In genomic region chr6:56911847-56912246, GRCh38 we compare ENCODE assay signal across 16 cellular contexts. TPM values are rescaled to one million over a fixed set of nuclear protein-coding genes. Genes with fewer than 3 reads are reported as not detected.
DNase-seq lines count a peak whose midpoint lies in the region; ATAC-seq and TF ChIP-seq lines count a peak whose summit lies in the region.
"Had no signal": no experiment of that assay in that cellular context is flagged by ENCODE, and none has a peak within 500 bp of the region (broad histone marks: within the 10 kb centered on the region; RNA-seq: fewer than 3 reads in every experiment).

No MANE protein-coding gene starts in this region.

- DNase-seq in DMS 273 (lab: John Stamatoyannopoulos, UW; ENCODE audit: unreplicated experiment): peak; percentile 35
- no peak for DNase-seq in DMS 273 treated with DMSO at 0.1 percent for 48 hours (lab: John Stamatoyannopoulos, UW)
- no peak for DNase-seq in SK-N-SH
- DNase-seq in foreskin fibroblast: peak; percentile 80 to 90
- DNase-seq in smooth muscle cell (lab: John Stamatoyannopoulos, UW; ENCODE audit: unreplicated experiment): no peak
- no peak for DNase-seq in lower lobe of right lung
- no peak for DNase-seq in vagina (ENCODE audit: extremely low spot score in 2 of 2)
- DNase-seq: activated CD4-positive, alpha-beta T cell treated with anti-CD3 and anti-CD28 coated beads for 1 hour; Karpas-422; NCI-H345; stimulated activated CD4-positive, alpha-beta T cell treated with anti-CD3 and anti-CD28 coated beads, Interleukin-2, amount 100 ng/mL, for 48 hours; stomach had no signal

- H3K4me1 ChIP-seq in SK-N-SH (ENCODE audit: control insufficient read depth in 1 of 2, insufficient read depth in 2 of 2, low read depth in 1 of 2, low read length in 1 of 2) (peaks cover 10 to 26% of the 10 kb centered on the region in 2 experiments; a peak in 3 of 4 replicates), smooth muscle cell (ENCODE audit: low read depth) (peaks cover 19% of the 10 kb centered on the region), lower lobe of right lung (no peaks in the 10 kb centered on the region), vagina (no peaks in the 10 kb centered on the region)
- H3K4me1 ChIP-seq: stomach had no signal

- no peak for TF ChIP-seq EP300 in SK-N-SH (IDR thresholded peaks at IDR 0.05; ENCODE audit: borderline replicate concordance in 1 of 2, low read depth in 1 of 2, low read length in 1 of 2)

- H3K4me3 ChIP-seq in SK-N-SH (ENCODE audit: low read depth in 2 of 2, low read length in 1 of 2) (no peak overlapping the region), foreskin fibroblast (ENCODE audit: low read depth in 1 of 2, low read length in 2 of 2) (no peak overlapping the region), smooth muscle cell (no peak overlapping the region), lower lobe of right lung (no peak overlapping the region), vagina (no peak overlapping the region)
- H3K4me3 ChIP-seq: stomach had no signal

- H3K9me2 ChIP-seq in SK-N-SH: no peaks in the 10 kb centered on the region

- no peak for TF ChIP-seq POLR2A in vagina (IDR thresholded peaks at IDR 0.05)

- no peak for TF ChIP-seq RAD21 in SK-N-SH (IDR thresholded peaks at IDR 0.05; ENCODE audit: low read length)

- peaks cover 37% of the 10 kb centered on the region for H3K79me2 ChIP-seq in SK-N-SH (ENCODE audit: insufficient read depth)
- H3K79me2 ChIP-seq in smooth muscle cell (ENCODE audit: low read depth): no peaks in the 10 kb centered on the region

- H3K27me3 ChIP-seq in SK-N-SH (ENCODE audit: insufficient read depth) (no peaks in the 10 kb centered on the region), smooth muscle cell (ENCODE audit: low read depth) (no peaks in the 10 kb centered on the region), lower lobe of right lung (ENCODE audit: low read depth) (no peaks in the 10 kb centered on the region), vagina (no peaks in the 10 kb centered on the region)
- H3K27me3 ChIP-seq: stomach had no signal

- peak overlapping the region; percentile 0; the same call in 1 of the 2 replicates for H3K9ac ChIP-seq in SK-N-SH
- H3K9ac ChIP-seq in smooth muscle cell (ENCODE audit: low read depth): peak overlapping the region; percentile 51

- intact Hi-C loops in lower lobe of right lung (cut with DNase I): no loop called here
- intact Hi-C loops in vagina (cut with DNase I): no loop called here

- peaks cover 12% of the 10 kb centered on the region for H3F3A ChIP-seq in SK-N-SH (replicated peaks; ENCODE audit: insufficient read depth)
- peaks cover 10% of the 10 kb centered on the region for H3F3A ChIP-seq in smooth muscle cell (ENCODE audit: low read depth)

- peak overlapping the region; percentile 36; the same call in 1 of the 2 replicates for H2AFZ ChIP-seq in SK-N-SH (ENCODE audit: low read depth)
- peak overlapping the region; percentile 12 for H2AFZ ChIP-seq in smooth muscle cell (ENCODE audit: low read depth)

- peaks cover 0 to 4% of the 10 kb centered on the region in 2 experiments for H3K36me3 ChIP-seq in SK-N-SH (replicated peaks in 1 of 2; ENCODE audit: control insufficient read depth in 1 of 2, insufficient read depth in 2 of 2, low read length in 1 of 2)
- H3K36me3 ChIP-seq in smooth muscle cell (ENCODE audit: low read depth): no peaks in the 10 kb centered on the region
- no peaks in the 10 kb centered on the region for H3K36me3 ChIP-seq in lower lobe of right lung
- H3K36me3 ChIP-seq in vagina: no peaks in the 10 kb centered on the region
- H3K36me3 ChIP-seq: stomach had no signal

- POLR2A ChIA-PET in SK-N-SH (lab: Yijun Ruan, JAX): no interaction called here

- WGBS in SK-N-SH (ENCODE audit: low lambda C conversion rate): 83% methylated on average over 1 of the region's 1 CpG
- 43% methylated on average over 1 of the region's 1 CpG for WGBS in smooth muscle cell (ENCODE audit: low lambda C conversion rate)

- TF ChIP-seq CTCF in SK-N-SH (IDR thresholded peaks at IDR 0.05): no peak
- no peak for TF ChIP-seq CTCF in foreskin fibroblast (IDR thresholded peaks at IDR 0.05; ENCODE audit: low read depth, low read length)
- TF ChIP-seq CTCF in smooth muscle cell (IDR thresholded peaks at IDR 0.05; ENCODE audit: borderline replicate concordance, insufficient read depth, poor library complexity, severe bottlenecking): no peak
- TF ChIP-seq CTCF in lower lobe of right lung (IDR thresholded peaks at IDR 0.05): no peak
- no peak for TF ChIP-seq CTCF in vagina (IDR thresholded peaks at IDR 0.05)

- H4K20me1 ChIP-seq in SK-N-SH (ENCODE audit: insufficient read depth): no peaks in the 10 kb centered on the region
- no peaks in the 10 kb centered on the region for H4K20me1 ChIP-seq in smooth muscle cell (ENCODE audit: low read depth)

- H3K4me2 ChIP-seq in SK-N-SH: 0 out of 2 replicates have a peak overlapping the region, but pooled peaks have one; percentile 1
- H3K4me2 ChIP-seq in smooth muscle cell: peak overlapping the region; percentile 30

- CTCF ChIA-PET in SK-N-SH (lab: Yijun Ruan, JAX): interaction anchor here (1.1 to 2.7 kb wide), 6 partner anchors 7 to 110 kb away, joined by 3 to 14 read pairs (median 10); partner anchors contain the start of gene BEND6

- ATAC-seq in HG03565 (IDR thresholded peaks at IDR 0.05; ENCODE audit: unreplicated experiment) (no peak), lower lobe of right lung (no peak)

- H3K27ac ChIP-seq in SK-N-SH (ENCODE audit: low read depth in 2 of 2, low read length in 1 of 2) (peak overlapping the region; percentile 50 to 55; a peak in 3 of 4 replicates), smooth muscle cell (ENCODE audit: low read depth) (peak overlapping the region; percentile 78), lower lobe of right lung (no peak overlapping the region), vagina (no peak overlapping the region)
- H3K27ac ChIP-seq: 22Rv1, stomach had no signal

- H3K9me3 ChIP-seq in SK-N-SH (no peaks in the 10 kb centered on the region), smooth muscle cell (replicated peaks; ENCODE audit: low read depth) (no peaks in the 10 kb centered on the region), lower lobe of right lung (no peaks in the 10 kb centered on the region), vagina (no peaks in the 10 kb centered on the region)
- H3K9me3 ChIP-seq: stomach had no signal

TF ChIP-seq in SK-N-SH, 30 proteins besides CTCF, POLR2A, EP300 and RAD21:
- peak; percentile 53 for TF ChIP-seq JUND (IDR thresholded peaks at IDR 0.05)
- TF ChIP-seq TCF12 (IDR thresholded peaks at IDR 0.05): 0 out of 2 replicates have a peak, but pooled peaks have one; percentile 8
- peak; percentile 23; the same call in 1 of the 2 replicates for TF ChIP-seq FOSL2 (IDR thresholded peaks at IDR 0.05; ENCODE audit: borderline replicate concordance, low read depth)
- no peak for TF ChIP-seq EZH2phosphoT487 (IDR thresholded peaks at IDR 0.05; ENCODE audit: borderline replicate concordance, low read depth)

RNA-seq across cellular contexts. Expression of gene BEND6, which starts 43.1 kb away (rescaled TPM):
- polyA plus RNA-seq in SK-N-SH (2012; rRNA removed): 6.9 and 9.2 TPM in 2 replicates
- polyA plus RNA-seq in SK-N-SH (2012; cell fraction: cytosol; rRNA removed): 11.7 and 14.4 TPM in 2 replicates
- polyA plus RNA-seq in SK-N-SH (2012; cell fraction: nucleus; rRNA removed): 4.1 and 7.0 TPM in 2 replicates
- total RNA-seq in smooth muscle cell: 5.5 and 6.2 TPM in 2 replicates
- 4.8 TPM in 2 replicates for polyA plus RNA-seq in smooth muscle cell
- total RNA-seq in lower lobe of right lung: 0.32 TPM
- total RNA-seq in vagina: 1.5 TPM
- total RNA-seq: activated T-helper 2 cell treated with anti-CD3 and anti-CD28 coated beads, Interferon-gamma antibody, Interleukin-2, Interleukin-4, amounts not matched to agents 10 μg/mL and 5 μg/mL and 100 μg/mL, durations not matched to agents 14 hours and 24 hours and 36 hours; lung microvascular endothelial cell had no signal

Comparison
In these comparisons a context has a peak if more than half of its experiments do, and no peak if none do; other contexts are left out.
1. DNase-seq: peak in DMS 273 (single experiment) and foreskin fibroblast (2 of 2); none in DMS 273 treated with DMSO at 0.1 percent for 48 hours (single experiment), SK-N-SH (single experiment), smooth muscle cell (single experiment), lower lobe of right lung (single experiment) and vagina (0 of 2).
2. H3K27ac ChIP-seq: peak in SK-N-SH (2 of 2) and smooth muscle cell (single experiment); none in lower lobe of right lung (single experiment) and vagina (single experiment).